27 cellular contexts compared by ENCODE assay signal in the genomic region with DNA sequence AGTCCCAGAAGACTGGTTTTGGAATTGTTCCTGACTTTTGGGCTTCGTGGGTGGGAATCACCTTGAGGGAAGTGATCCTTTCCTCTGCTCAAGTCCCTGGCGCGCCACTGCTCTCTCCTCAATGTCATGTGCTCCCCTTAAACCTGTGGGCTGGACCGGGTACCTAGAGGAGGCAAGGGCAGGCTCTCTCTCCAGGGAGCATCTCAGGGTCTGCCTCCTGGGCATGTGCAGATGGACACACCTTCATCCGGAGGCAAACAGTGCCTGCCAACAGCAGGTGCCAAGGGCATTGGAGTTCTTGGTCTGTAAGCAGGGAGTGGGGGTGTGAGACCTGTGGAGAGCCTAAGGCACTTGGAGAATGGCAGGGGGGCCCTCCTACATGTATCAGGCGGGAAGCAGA.
"Had no signal": no experiment of that assay in that cellular context is flagged by ENCODE, and none has a peak within 500 bp of the region (broad histone marks: within the 10 kb centered on the region; RNA-seq: fewer than 3 reads in every experiment).

No MANE protein-coding gene starts in this region.

- H3K27ac Mint-ChIP-seq: activated CD4-positive, alpha-beta T cell treated with anti-CD3 and anti-CD28 coated beads, Interleukin-2, amount 10 ng/mL, durations not matched to agents 24 days and 14 days; activated CD8-positive, alpha-beta T cell treated with anti-CD3 and anti-CD28 coated beads for 36 hours; activated naive CD8-positive, alpha-beta T cell; activated naive CD8-positive, alpha-beta T cell treated with anti-CD3 and anti-CD28 coated beads, Interleukin-2, amount 50 U/mL, for 24 hours; activated T-helper 2 cell treated with anti-CD3 and anti-CD28 coated beads, Interferon-gamma antibody, Interleukin-2, Interleukin-4, amounts not matched to agents 10 μg/mL and 5 μg/mL and 100 μg/mL, durations not matched to agents 14 hours and 24 hours and 36 hours; T-helper 1 cell treated with Interleukin-12 subunit alpha and Interleukin-12 subunit beta and Interleukin-4 antibody, amounts not matched to agents 30 μg/mL and 1 μg/mL, for 36 hours; T-helper 2 cell treated with Interferon-gamma antibody and Interleukin-4, amounts not matched to agents 5 μg/mL and 100 μg/mL, for 36 hours had no signal

- DNase-seq: activated CD4-positive, alpha-beta T cell treated with anti-CD3 and anti-CD28 coated beads, Interleukin-2, amount 10 ng/mL, durations not matched to agents 24 days and 14 days; activated CD4-positive, alpha-beta T cell treated with anti-CD3 and anti-CD28 coated beads, Interleukin-2, amount 50 U/mL, for 4 hours; activated CD8-positive, alpha-beta T cell treated with anti-CD3 and anti-CD28 coated beads for 36 hours; activated gamma-delta T cell; activated naive CD4-positive, alpha-beta T cell treated with Interleukin-2 at 50 U/mL for 16 hours; activated naive CD8-positive, alpha-beta T cell treated with anti-CD3 and anti-CD28 coated beads, Interleukin-2, amount 50 U/mL, for 24 hours; activated T-cell treated with anti-CD3 and anti-CD28 coated beads, Interleukin-2, amount 50 U/mL, for 1 hour; brain microvascular endothelial cell; Karpas-422; KBM-7; NCI-H1105; NCI-H1417 treated with DMSO at 0.1 percent for 48 hours; NCI-H187 treated with DMSO at 0.1 percent for 48 hours; NCI-H2081; NCI-H2171 treated with DMSO at 0.1 percent for 48 hours; NCI-H2227 treated with DMSO at 0.1 percent for 48 hours; NCI-H446; NCI-H510A treated with DMSO at 0.1 percent for 48 hours; SHP77 treated with DMSO at 0.1 percent for 48 hours; SK-N-SH had no signal

- H3K4me3 ChIP-seq: SJSA1 had no signal

- H3K9ac ChIP-seq: SK-N-SH had no signal

- H3K9me3 Mint-ChIP-seq: activated CD4-positive, alpha-beta T cell treated with anti-CD3 and anti-CD28 coated beads, Interleukin-2, amount 10 ng/mL, durations not matched to agents 24 days and 14 days; activated CD8-positive, alpha-beta T cell treated with anti-CD3 and anti-CD28 coated beads for 36 hours; activated naive CD8-positive, alpha-beta T cell treated with anti-CD3 and anti-CD28 coated beads, Interleukin-2, amount 50 U/mL, for 24 hours; activated T-helper 2 cell treated with anti-CD3 and anti-CD28 coated beads, Interferon-gamma antibody, Interleukin-2, Interleukin-4, amounts not matched to agents 10 μg/mL and 5 μg/mL and 100 μg/mL, durations not matched to agents 14 hours and 24 hours and 36 hours; T-helper 1 cell treated with Interleukin-12 subunit alpha and Interleukin-12 subunit beta and Interleukin-4 antibody, amounts not matched to agents 30 μg/mL and 1 μg/mL, for 36 hours; T-helper 2 cell treated with Interferon-gamma antibody and Interleukin-4, amounts not matched to agents 5 μg/mL and 100 μg/mL, for 36 hours had no signal

- H3K36me3 Mint-ChIP-seq: activated naive CD8-positive, alpha-beta T cell had no signal

- H3K36me3 ChIP-seq: brain microvascular endothelial cell, SJSA1 had no signal

- H3K27me3 ChIP-seq: SJSA1 had no signal

- H3K27ac ChIP-seq: brain microvascular endothelial cell, SJSA1 had no signal

- H3K9me3 ChIP-seq: SJSA1, SK-N-SH had no signal

- ATAC-seq: activated CD8-positive, alpha-beta T cell treated with anti-CD3 and anti-CD28 coated beads for 36 hours; activated naive CD8-positive, alpha-beta T cell treated with anti-CD3 and anti-CD28 coated beads, Interleukin-2, amount 50 U/mL, for 24 hours; Panc1 had no signal

- H3K4me3 Mint-ChIP-seq: activated CD4-positive, alpha-beta T cell treated with anti-CD3 and anti-CD28 coated beads, Interleukin-2, amount 10 ng/mL, durations not matched to agents 24 days and 14 days; activated CD8-positive, alpha-beta T cell treated with anti-CD3 and anti-CD28 coated beads for 36 hours; activated naive CD8-positive, alpha-beta T cell; activated naive CD8-positive, alpha-beta T cell treated with anti-CD3 and anti-CD28 coated beads, Interleukin-2, amount 50 U/mL, for 24 hours; T-helper 1 cell treated with Interleukin-12 subunit alpha and Interleukin-12 subunit beta and Interleukin-4 antibody, amounts not matched to agents 30 μg/mL and 1 μg/mL, for 36 hours; T-helper 2 cell treated with Interferon-gamma antibody and Interleukin-4, amounts not matched to agents 5 μg/mL and 100 μg/mL, for 36 hours had no signal

- FAIRE-seq: TTC549 had no signal

- H3K4me2 ChIP-seq: SK-N-SH had no signal

- H3K4me1 Mint-ChIP-seq: activated CD4-positive, alpha-beta T cell treated with anti-CD3 and anti-CD28 coated beads, Interleukin-2, amount 10 ng/mL, durations not matched to agents 24 days and 14 days; activated naive CD8-positive, alpha-beta T cell treated with anti-CD3 and anti-CD28 coated beads, Interleukin-2, amount 50 U/mL, for 24 hours had no signal
